ENCODE assay signal across 1 cellular context in genomic region chr19:13840751-13841338, GRCh38.
TF ChIP-seq lines count a peak whose summit lies in the region.

No MANE protein-coding gene starts in this region.

TF ChIP-seq in HepG2, 621 proteins besides CTCF, POLR2A, EP300 and RAD21:
- TF ChIP-seq ZNF430 (CRISPR knock-in tag; IDR thresholded peaks at IDR 0.05) (no peak), ZNF644 (CRISPR knock-in tag; IDR thresholded peaks at IDR 0.05; ENCODE audit: low read depth) (no peak), NR3C1 (CRISPR knock-in tag; IDR thresholded peaks at IDR 0.05) (no peak), ZNF552 (CRISPR knock-in tag; IDR thresholded peaks at IDR 0.05; ENCODE audit: borderline replicate concordance) (no peak), SP1 (IDR thresholded peaks at IDR 0.05) (no peak), SP1 (CRISPR knock-in tag; IDR thresholded peaks at IDR 0.05) (no peak), MTF1 (CRISPR knock-in tag; IDR thresholded peaks at IDR 0.05) (no peak), KDM2A (CRISPR knock-in tag; IDR thresholded peaks at IDR 0.05; ENCODE audit: borderline replicate concordance, low read depth) (no peak), IKZF5 (CRISPR knock-in tag; IDR thresholded peaks at IDR 0.05) (no peak)
- TF ChIP-seq, protein P1, sequence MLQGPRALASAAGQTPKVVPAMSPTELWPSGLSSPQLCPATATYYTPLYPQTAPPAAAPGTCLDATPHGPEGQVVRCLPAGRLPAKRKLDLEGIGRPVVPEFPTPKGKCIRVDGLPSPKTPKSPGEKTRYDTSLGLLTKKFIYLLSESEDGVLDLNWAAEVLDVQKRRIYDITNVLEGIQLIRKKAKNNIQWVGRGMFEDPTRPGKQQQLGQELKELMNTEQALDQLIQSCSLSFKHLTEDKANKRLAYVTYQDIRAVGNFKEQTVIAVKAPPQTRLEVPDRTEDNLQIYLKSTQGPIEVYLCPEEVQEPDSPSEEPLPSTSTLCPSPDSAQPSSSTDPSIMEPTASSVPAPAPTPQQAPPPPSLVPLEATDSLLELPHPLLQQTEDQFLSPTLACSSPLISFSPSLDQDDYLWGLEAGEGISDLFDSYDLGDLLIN (CRISPR knock-in tag; IDR thresholded peaks at IDR 0.05; ENCODE audit: borderline replicate concordance) = no peak
- TF ChIP-seq, protein P2, sequence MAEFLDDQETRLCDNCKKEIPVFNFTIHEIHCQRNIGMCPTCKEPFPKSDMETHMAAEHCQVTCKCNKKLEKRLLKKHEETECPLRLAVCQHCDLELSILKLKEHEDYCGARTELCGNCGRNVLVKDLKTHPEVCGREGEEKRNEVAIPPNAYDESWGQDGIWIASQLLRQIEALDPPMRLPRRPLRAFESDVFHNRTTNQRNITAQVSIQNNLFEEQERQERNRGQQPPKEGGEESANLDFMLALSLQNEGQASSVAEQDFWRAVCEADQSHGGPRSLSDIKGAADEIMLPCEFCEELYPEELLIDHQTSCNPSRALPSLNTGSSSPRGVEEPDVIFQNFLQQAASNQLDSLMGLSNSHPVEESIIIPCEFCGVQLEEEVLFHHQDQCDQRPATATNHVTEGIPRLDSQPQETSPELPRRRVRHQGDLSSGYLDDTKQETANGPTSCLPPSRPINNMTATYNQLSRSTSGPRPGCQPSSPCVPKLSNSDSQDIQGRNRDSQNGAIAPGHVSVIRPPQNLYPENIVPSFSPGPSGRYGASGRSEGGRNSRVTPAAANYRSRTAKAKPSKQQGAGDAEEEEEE (CRISPR knock-in tag; IDR thresholded peaks at IDR 0.05; ENCODE audit: borderline replicate concordance) = no peak
- TF ChIP-seq, protein P3, sequence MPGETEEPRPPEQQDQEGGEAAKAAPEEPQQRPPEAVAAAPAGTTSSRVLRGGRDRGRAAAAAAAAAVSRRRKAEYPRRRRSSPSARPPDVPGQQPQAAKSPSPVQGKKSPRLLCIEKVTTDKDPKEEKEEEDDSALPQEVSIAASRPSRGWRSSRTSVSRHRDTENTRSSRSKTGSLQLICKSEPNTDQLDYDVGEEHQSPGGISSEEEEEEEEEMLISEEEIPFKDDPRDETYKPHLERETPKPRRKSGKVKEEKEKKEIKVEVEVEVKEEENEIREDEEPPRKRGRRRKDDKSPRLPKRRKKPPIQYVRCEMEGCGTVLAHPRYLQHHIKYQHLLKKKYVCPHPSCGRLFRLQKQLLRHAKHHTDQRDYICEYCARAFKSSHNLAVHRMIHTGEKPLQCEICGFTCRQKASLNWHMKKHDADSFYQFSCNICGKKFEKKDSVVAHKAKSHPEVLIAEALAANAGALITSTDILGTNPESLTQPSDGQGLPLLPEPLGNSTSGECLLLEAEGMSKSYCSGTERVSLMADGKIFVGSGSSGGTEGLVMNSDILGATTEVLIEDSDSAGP (CRISPR knock-in tag; IDR thresholded peaks at IDR 0.05; ENCODE audit: borderline replicate concordance) = no peak
- TF ChIP-seq, protein P4, sequence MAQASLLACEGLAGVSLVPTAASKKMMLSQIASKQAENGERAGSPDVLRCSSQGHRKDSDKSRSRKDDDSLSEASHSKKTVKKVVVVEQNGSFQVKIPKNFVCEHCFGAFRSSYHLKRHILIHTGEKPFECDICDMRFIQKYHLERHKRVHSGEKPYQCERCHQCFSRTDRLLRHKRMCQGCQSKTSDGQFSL (CRISPR knock-in tag; IDR thresholded peaks at IDR 0.05) = no peak
